Comparison of ENCODE assay signal across 8 cellular contexts in the genomic region with DNA sequence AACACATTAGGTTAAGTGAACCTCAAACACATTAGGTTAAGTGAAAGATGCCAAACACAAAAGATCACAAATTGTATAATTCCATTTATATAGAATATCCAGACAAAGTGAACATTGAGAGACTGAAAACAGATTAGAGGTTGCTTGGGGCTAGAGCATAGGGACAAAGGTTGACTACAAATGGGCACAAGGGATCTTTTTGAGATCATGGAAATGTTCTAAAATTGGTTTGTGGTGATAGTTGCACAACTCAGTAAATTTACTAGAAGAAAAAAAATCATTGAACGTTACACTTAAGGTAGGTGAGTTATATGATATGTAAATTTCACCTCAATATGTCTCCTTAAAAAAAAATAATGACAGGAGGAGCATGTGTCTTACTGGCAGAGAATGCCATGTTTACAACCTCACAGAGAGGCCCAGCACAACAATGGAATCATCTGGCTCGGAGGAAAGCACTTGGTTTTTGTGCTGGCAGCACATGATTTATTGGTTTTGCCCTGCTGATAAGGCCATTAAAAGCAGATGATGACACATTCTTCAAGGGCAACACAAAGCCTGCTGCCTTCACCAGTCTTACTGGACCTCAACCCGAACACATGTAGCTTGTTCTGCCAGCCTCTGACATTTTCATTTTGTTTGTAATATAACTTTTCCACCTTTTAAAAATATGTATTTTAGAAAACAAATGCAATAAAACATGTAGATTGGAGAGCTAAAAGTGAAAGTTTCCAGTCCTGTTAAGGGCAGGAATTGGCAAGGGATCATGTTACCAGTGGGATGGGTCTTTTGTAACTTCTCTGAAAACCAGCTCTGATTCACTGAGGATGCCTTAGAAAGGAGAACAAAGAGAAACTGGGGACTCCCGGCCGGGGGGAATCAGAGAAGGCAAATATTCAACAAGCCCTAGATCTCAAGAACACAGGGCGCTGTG. TPM values are rescaled to one million over a fixed set of nuclear protein-coding genes. Genes with fewer than 3 reads are reported as not detected.
DNase-seq lines count a peak whose midpoint lies in the region; ATAC-seq, FAIRE-seq and TF ChIP-seq lines count a peak whose summit lies in the region.

No MANE protein-coding gene starts in this region.

- no peak overlapping the region for H4K8ac ChIP-seq in mesenchymal stem cell (ENCODE audit: low read length)

- H3K27ac ChIP-seq in mesenchymal stem cell (ENCODE audit: low read length, poor library complexity, severe bottlenecking): peak overlapping the region; percentile 19

- peak overlapping the region; percentile 61 for H2AFZ ChIP-seq in mesenchymal stem cell (ENCODE audit: low read depth, low read length)

- peak overlapping the region; percentile 54 for H3K9ac ChIP-seq in mesenchymal stem cell (ENCODE audit: low read length)

- no peaks in the 10 kb centered on the region for H3K9me3 ChIP-seq in mesenchymal stem cell (ENCODE audit: control insufficient read depth, low read length)

- peak; percentile 82 for DNase-seq in DMS53 treated with DMSO at 0.1 percent for 48 hours (lab: John Stamatoyannopoulos, UW; ENCODE audit: unreplicated experiment)
- DNase-seq in NCI-H2029 treated with DMSO at 0.1 percent for 48 hours (lab: John Stamatoyannopoulos, UW): peak; percentile 51
- peak; percentile 71 for DNase-seq in bronchial epithelial cell (ENCODE audit: low read depth)
- DNase-seq in mesenchymal stem cell: peak; percentile 75
- DNase-seq in UCSD-AML1 (lab: John Stamatoyannopoulos, UW; ENCODE audit: unreplicated experiment): no peak
- no peak for DNase-seq in activated CD4-positive, alpha-beta T cell treated with anti-CD3 and anti-CD28 coated beads for 4 hours

- no peaks in the 10 kb centered on the region for H3K79me1 ChIP-seq in mesenchymal stem cell (replicated peaks; ENCODE audit: low read length, poor library complexity, severe bottlenecking)

- H3K4me1 ChIP-seq in mesenchymal stem cell (ENCODE audit: control insufficient read depth, insufficient read depth, low read depth, low read length): no peaks in the 10 kb centered on the region

- H3K14ac ChIP-seq in mesenchymal stem cell (ENCODE audit: low read length in 2 of 2): no peak overlapping the region

- H3K4me3 ChIP-seq in bronchial epithelial cell (ENCODE audit: low read depth, low read length) (no peak overlapping the region), mesenchymal stem cell (ENCODE audit: insufficient read depth in 1 of 2, low read depth in 1 of 2, low read length in 2 of 2) (peak overlapping the region in 1 of 2 experiments; percentile 61)

- no peak overlapping the region for H2BK15ac ChIP-seq in mesenchymal stem cell (ENCODE audit: low read depth, poor library complexity, severe bottlenecking)

- no peaks in the 10 kb centered on the region for H3K36me3 ChIP-seq in bronchial epithelial cell (ENCODE audit: control insufficient read depth, insufficient read depth, low read length)
- no peaks in the 10 kb centered on the region for H3K36me3 ChIP-seq in mesenchymal stem cell (ENCODE audit: control insufficient read depth in 1 of 2, insufficient read depth in 2 of 2, low read depth in 1 of 2, low read length in 2 of 2)

- no peak for FAIRE-seq in bronchial epithelial cell (lab: Jason Lieb, UNC)

- TF ChIP-seq CTCF in bronchial epithelial cell (IDR thresholded peaks at IDR 0.05; ENCODE audit: insufficient read depth, low read length, severe bottlenecking): no peak

- H2BK5ac ChIP-seq in mesenchymal stem cell (ENCODE audit: low read depth, low read length, poor library complexity, severe bottlenecking): no peak overlapping the region

- H3K27me3 ChIP-seq in bronchial epithelial cell (ENCODE audit: control insufficient read depth, insufficient read depth, low read length) (no peaks in the 10 kb centered on the region), mesenchymal stem cell (ENCODE audit: control insufficient read depth in 1 of 2, insufficient read depth in 1 of 2, low read length in 2 of 2) (no peaks in the 10 kb centered on the region)

- peak overlapping the region in 1 of 2 experiments; percentile 57 for H3K18ac ChIP-seq in mesenchymal stem cell (ENCODE audit: low read depth in 1 of 2, low read length in 2 of 2)

- H2BK120ac ChIP-seq in mesenchymal stem cell (ENCODE audit: low read depth, low read length): no peak overlapping the region

- ATAC-seq in GM18907 (IDR thresholded peaks at IDR 0.05; ENCODE audit: unreplicated experiment): no peak
- ATAC-seq in GM19023 (IDR thresholded peaks at IDR 0.05; ENCODE audit: unreplicated experiment): no peak

- peak overlapping the region; percentile 36 for H3K4me2 ChIP-seq in mesenchymal stem cell (ENCODE audit: low read length, poor library complexity, severe bottlenecking)

- WGBS in mesenchymal stem cell: 5% methylated on average over 3 of the region's 6 CpGs

- H4K91ac ChIP-seq in mesenchymal stem cell (ENCODE audit: low read length): no peak overlapping the region

- H3K4ac ChIP-seq in mesenchymal stem cell (ENCODE audit: low read depth in 1 of 2, low read length in 2 of 2): no peak overlapping the region

- no peak overlapping the region for H3K23ac ChIP-seq in mesenchymal stem cell (ENCODE audit: low read length in 2 of 2)

- H2AK5ac ChIP-seq in mesenchymal stem cell (ENCODE audit: low read length, severe bottlenecking): no peak overlapping the region

- H2BK12ac ChIP-seq in mesenchymal stem cell (ENCODE audit: low read length in 2 of 2): peak overlapping the region in 1 of 2 experiments; percentile 24

RNA-seq across cellular contexts. Expression of gene LMOD2, which starts 11.9 kb away (rescaled TPM):
- total RNA-seq in bronchial epithelial cell: not detected in 2 replicates
- not detected for polyA plus RNA-seq in mesenchymal stem cell (2013, experiment 1 of 2)
- polyA plus RNA-seq in mesenchymal stem cell (2013, experiment 2 of 2): not detected

RNA-seq across cellular contexts. Expression of gene ASB15, which starts 42.1 kb away (rescaled TPM):
- total RNA-seq in bronchial epithelial cell: not detected in 2 replicates
- 0.10 TPM for polyA plus RNA-seq in mesenchymal stem cell (2013, experiment 1 of 2)
- polyA plus RNA-seq in mesenchymal stem cell (2013, experiment 2 of 2): 0.12 TPM

Comparison
In these comparisons a context has a peak if more than half of its experiments do, and no peak if none do; other contexts are left out.
1. DNase-seq: peak in DMS53 treated with DMSO at 0.1 percent for 48 hours (single experiment), NCI-H2029 treated with DMSO at 0.1 percent for 48 hours (single experiment), bronchial epithelial cell (single experiment) and mesenchymal stem cell (single experiment); none in UCSD-AML1 (single experiment) and activated CD4-positive, alpha-beta T cell treated with anti-CD3 and anti-CD28 coated beads for 4 hours (0 of 2).